Comparison of ENCODE assay signal across 30 cellular contexts in the genomic region with DNA sequence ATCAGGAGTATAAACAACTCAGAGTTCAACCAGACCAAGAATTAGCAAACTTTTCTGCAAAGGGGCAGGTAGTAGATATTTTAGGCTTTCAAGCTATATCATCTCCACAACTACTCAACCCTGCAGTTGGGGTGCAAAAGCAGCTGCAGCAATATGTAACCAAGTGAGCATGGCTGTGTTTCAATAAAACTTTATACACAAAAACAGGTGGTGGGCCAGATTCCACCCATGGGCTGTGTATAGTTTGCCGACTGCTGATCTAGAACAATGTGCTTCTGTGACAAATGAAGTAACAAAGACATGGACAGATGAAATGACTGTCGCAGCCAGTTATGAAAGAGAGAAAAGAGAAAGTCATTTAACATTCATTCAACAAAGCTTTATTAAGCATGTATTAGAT.
"Had no signal": no experiment of that assay in that cellular context is flagged by ENCODE, and none has a peak within 500 bp of the region (broad histone marks: within the 10 kb centered on the region; RNA-seq: fewer than 3 reads in every experiment).

No MANE protein-coding gene starts in this region.

- H3K36me3 Mint-ChIP-seq: activated naive CD4-positive, alpha-beta T cell treated with anti-CD3 and anti-CD28 coated beads, Interleukin-2, amount 50 U/mL, for 24 hours; memory B cell; stimulated activated memory B cell treated with anti-CD40 and anti-IgM and Interleukin-4, amounts not matched to agents 10 μg/mL and 1 μg/mL and 100 μg/mL, for 72 hours had no signal

- H3K9me3 Mint-ChIP-seq: activated CD4-positive, alpha-beta memory T cell treated with anti-CD3 and anti-CD28 coated beads, Interleukin-2, amount 10 ng/mL, durations not matched to agents 7 days and 5 days; activated CD4-positive, alpha-beta T cell treated with anti-CD3 and anti-CD28 coated beads, Interleukin-2, amount 10 ng/mL, durations not matched to agents 7 days and 5 days; activated naive CD4-positive, alpha-beta T cell treated with anti-CD3 and anti-CD28 coated beads, Interleukin-2, amount 50 U/mL, for 24 hours; activated naive CD8-positive, alpha-beta T cell treated with anti-CD3 and anti-CD28 coated beads, Interleukin-2, amount 50 U/mL, for 24 hours; activated T-helper 2 cell treated with anti-CD3 and anti-CD28 coated beads, Interferon-gamma antibody, Interleukin-2, Interleukin-4, amounts not matched to agents 10 μg/mL and 5 μg/mL and 100 μg/mL, durations not matched to agents 14 hours and 24 hours and 36 hours; central memory CD8-positive, alpha-beta T cell; memory B cell; naive thymus-derived CD4-positive, alpha-beta T cell; stimulated activated memory B cell treated with anti-CD40 and anti-IgM and Interleukin-4, amounts not matched to agents 10 μg/mL and 1 μg/mL and 100 μg/mL, for 72 hours had no signal

- H3K27ac ChIP-seq: gastrocnemius medialis, pancreas, prostate gland, stomach, thyroid gland, upper lobe of right lung had no signal

- ATAC-seq: activated naive CD8-positive, alpha-beta T cell treated with anti-CD3 and anti-CD28 coated beads, Interleukin-2, amount 50 U/mL, for 24 hours; gastrocnemius medialis; naive thymus-derived CD4-positive, alpha-beta T cell; pancreas; stimulated activated memory B cell treated with anti-CD40 and anti-IgM and Interleukin-4, amounts not matched to agents 10 μg/mL and 1 μg/mL and 100 μg/mL, for 72 hours had no signal

- H3K4me3 Mint-ChIP-seq: activated CD4-positive, alpha-beta memory T cell treated with anti-CD3 and anti-CD28 coated beads, Interleukin-2, amount 10 ng/mL, durations not matched to agents 7 days and 5 days; activated CD4-positive, alpha-beta T cell treated with anti-CD3 and anti-CD28 coated beads, Interleukin-2, amount 10 ng/mL, durations not matched to agents 7 days and 5 days; activated naive CD4-positive, alpha-beta T cell treated with anti-CD3 and anti-CD28 coated beads, Interleukin-2, amount 50 U/mL, for 24 hours; activated naive CD8-positive, alpha-beta T cell treated with anti-CD3 and anti-CD28 coated beads, Interleukin-2, amount 50 U/mL, for 24 hours; central memory CD8-positive, alpha-beta T cell; memory B cell; naive thymus-derived CD4-positive, alpha-beta T cell; stimulated activated memory B cell treated with anti-CD40 and anti-IgM and Interleukin-4, amounts not matched to agents 10 μg/mL and 1 μg/mL and 100 μg/mL, for 72 hours had no signal

- H3K4me1 ChIP-seq: pancreas, prostate gland, thyroid gland, upper lobe of right lung had no signal

- H3K36me3 ChIP-seq: gastrocnemius medialis, pancreas, prostate gland, sigmoid colon, stomach, thyroid gland, upper lobe of right lung had no signal

- H3K27me3 ChIP-seq: gastrocnemius medialis, sigmoid colon, thyroid gland had no signal

- DNase-seq: activated CD4-positive, alpha-beta memory T cell treated with anti-CD3 and anti-CD28 coated beads, Interleukin-2, amount 10 ng/mL, durations not matched to agents 7 days and 5 days; activated CD4-positive, alpha-beta T cell treated with anti-CD3 and anti-CD28 coated beads for 1 hour; activated CD4-positive, alpha-beta T cell treated with anti-CD3 and anti-CD28 coated beads, Interleukin-2, amount 10 ng/mL, durations not matched to agents 7 days and 5 days; activated naive CD8-positive, alpha-beta T cell treated with anti-CD3 and anti-CD28 coated beads, Interleukin-2, amount 50 U/mL, for 24 hours; activated T-cell treated with anti-CD3 and anti-CD28 coated beads, Interleukin-2, amount 50 U/mL, for 48 hours; amygdala; effector memory CD4-positive, alpha-beta T cell; erythroblast; gastrocnemius medialis; hippocampal formation; kidney; midbrain; naive thymus-derived CD4-positive, alpha-beta T cell; pancreas; retina; sigmoid colon; small intestine; stimulated activated CD4-positive, alpha-beta T cell treated with anti-CD3 and anti-CD28 coated beads, Interleukin-4, amount 100 ng/mL, for 4 hours; stimulated activated CD8-positive, alpha-beta memory T cell treated with anti-CD3 and anti-CD28 coated beads, Interleukin-4, amount 100 ng/mL, for 48 hours; stomach; thyroid gland; upper lobe of right lung had no signal

- H3K27ac Mint-ChIP-seq: activated CD4-positive, alpha-beta memory T cell treated with anti-CD3 and anti-CD28 coated beads, Interleukin-2, amount 10 ng/mL, durations not matched to agents 7 days and 5 days; activated CD4-positive, alpha-beta T cell treated with anti-CD3 and anti-CD28 coated beads, Interleukin-2, amount 10 ng/mL, durations not matched to agents 7 days and 5 days; activated naive CD4-positive, alpha-beta T cell treated with anti-CD3 and anti-CD28 coated beads, Interleukin-2, amount 50 U/mL, for 24 hours; activated naive CD8-positive, alpha-beta T cell treated with anti-CD3 and anti-CD28 coated beads, Interleukin-2, amount 50 U/mL, for 24 hours; activated T-helper 2 cell treated with anti-CD3 and anti-CD28 coated beads, Interferon-gamma antibody, Interleukin-2, Interleukin-4, amounts not matched to agents 10 μg/mL and 5 μg/mL and 100 μg/mL, durations not matched to agents 14 hours and 24 hours and 36 hours; memory B cell; naive thymus-derived CD4-positive, alpha-beta T cell; stimulated activated memory B cell treated with anti-CD40 and anti-IgM and Interleukin-4, amounts not matched to agents 10 μg/mL and 1 μg/mL and 100 μg/mL, for 72 hours had no signal

- H3K4me3 ChIP-seq: gastrocnemius medialis, pancreas, prostate gland, sigmoid colon, stomach, thyroid gland, upper lobe of right lung had no signal

- H3K9me3 ChIP-seq: gastrocnemius medialis, pancreas, prostate gland, sigmoid colon, stomach, thyroid gland, upper lobe of right lung had no signal

- FAIRE-seq: bronchial epithelial cell, colon, kidney, pancreas, small intestine had no signal

- H3K4me1 Mint-ChIP-seq: activated CD4-positive, alpha-beta T cell treated with anti-CD3 and anti-CD28 coated beads, Interleukin-2, amount 10 ng/mL, durations not matched to agents 7 days and 5 days; activated naive CD4-positive, alpha-beta T cell treated with anti-CD3 and anti-CD28 coated beads, Interleukin-2, amount 50 U/mL, for 24 hours; activated naive CD8-positive, alpha-beta T cell treated with anti-CD3 and anti-CD28 coated beads, Interleukin-2, amount 50 U/mL, for 24 hours; central memory CD8-positive, alpha-beta T cell; naive thymus-derived CD4-positive, alpha-beta T cell; stimulated activated memory B cell treated with anti-CD40 and anti-IgM and Interleukin-4, amounts not matched to agents 10 μg/mL and 1 μg/mL and 100 μg/mL, for 72 hours had no signal
